Comparison of ENCODE assay signal across 8 cellular contexts in genomic region chr4:15002659-15003440, GRCh38. TPM values are rescaled to one million over a fixed set of nuclear protein-coding genes. Genes with fewer than 3 reads are reported as not detected.
A peak's percentile ranks its signal among the peaks of the same experiment; 100 is the strongest.
DNase-seq lines count a peak whose midpoint lies in the region; ATAC-seq and TF ChIP-seq lines count a peak whose summit lies in the region.

No MANE protein-coding gene starts in this region.

- under 1% methylated on average over 19 of the region's 81 CpGs for WGBS in esophagus muscularis mucosa

- H3K27me3 ChIP-seq in PC-9 (ENCODE audit: insufficient read depth, low read depth) (no peaks in the 10 kb centered on the region), esophagus muscularis mucosa (no peaks in the 10 kb centered on the region)

- TF ChIP-seq POLR2A in esophagus muscularis mucosa (IDR thresholded peaks at IDR 0.05; ENCODE audit: low read depth), result peak; percentile 20

- POLR2A ChIA-PET in PC-9 (lab: Charles Lee; ENCODE audit: unreplicated experiment), result interaction anchor here (0.7 kb wide), 1 partner anchor 1095 kb away, joined by 7 read pairs; no protein-coding TSS in a partner anchor

- peak overlapping the region; percentile 82 for H3K27ac ChIP-seq in PC-9
- peak overlapping the region; percentile 99 to 100 (median 100) for H3K27ac ChIP-seq in esophagus muscularis mucosa (replicated peaks in 1 of 4)

- TSS peak; percentile 27 for BruUV-seq in PC-9 (replicated peaks; lab: Mats Ljungman, UMichigan)

- no peak for TF ChIP-seq EP300 in esophagus muscularis mucosa (IDR thresholded peaks at IDR 0.05)

- no peaks in the 10 kb centered on the region for H3K9me3 ChIP-seq in PC-9 (ENCODE audit: insufficient read depth, low read depth)
- H3K9me3 ChIP-seq in esophagus muscularis mucosa, result no peaks in the 10 kb centered on the region

- H4K20me1 ChIP-seq in PC-9 (ENCODE audit: insufficient read depth), result no peaks in the 10 kb centered on the region

- H3K4me2 ChIP-seq in PC-9, result peak overlapping the region; percentile 68

- peaks cover 0 to 4% (median 0%) of the 10 kb centered on the region in 3 donors for H3K27me3 Mint-ChIP-seq in CD14-positive monocyte (ENCODE audit: low read depth in 3 of 3)

- H3K27ac Mint-ChIP-seq in CD14-positive monocyte, result peak overlapping the region; percentile 95 to 98 (median 97)

- H3K4me1 ChIP-seq in PC-9 (replicated peaks; ENCODE audit: insufficient read depth), result peaks cover 22% of the 10 kb centered on the region; the same call in 1 of the 2 replicates
- peaks cover 13 to 32% (median 27%) of the 10 kb centered on the region in 4 donors for H3K4me1 ChIP-seq in esophagus muscularis mucosa

- peaks cover 12% of the 10 kb centered on the region; the same call in 1 of the 2 replicates for H3F3A ChIP-seq in PC-9 (ENCODE audit: insufficient read depth, low read depth)

- peak overlapping the region; percentile 95 for H2AFZ ChIP-seq in PC-9

- peaks cover 23% of the 10 kb centered on the region for H3K79me2 ChIP-seq in PC-9 (ENCODE audit: low read depth)

- no peaks in the 10 kb centered on the region for H3K9me2 ChIP-seq in PC-9 (ENCODE audit: insufficient read depth)

- H3K4me3 ChIP-seq in PC-9 (peak overlapping the region; percentile 90), esophagus muscularis mucosa (peak overlapping the region; percentile 91 to 97 (median 96))

- ATAC-seq in GM19438 (IDR thresholded peaks at IDR 0.05; ENCODE audit: low read depth, unreplicated experiment) (peak; percentile 14), HG03558 (IDR thresholded peaks at IDR 0.05; ENCODE audit: extremely low read depth, unreplicated experiment) (peak; percentile 6)

- H3K9me3 Mint-ChIP-seq in CD14-positive monocyte, result no peaks in the 10 kb centered on the region

- H3K4me3 Mint-ChIP-seq in CD14-positive monocyte, result peak overlapping the region; percentile 83

- H3K36me3 Mint-ChIP-seq in CD14-positive monocyte, result peaks cover 5 to 7% of the 10 kb centered on the region in 2 donors

- TF ChIP-seq CTCF in CD14-positive monocyte (IDR thresholded peaks at IDR 0.05) (no peak), PC-9 (conservative IDR thresholded peaks at IDR 0.05) (no peak), esophagus muscularis mucosa (IDR thresholded peaks at IDR 0.05) (no peak)

- intact Hi-C loops in CD14-positive monocyte (cut with micrococcal nuclease) (loop anchor here (5.0 to 10.0 kb wide), 6 partner anchors 126 to 1518 kb away; partner anchors contain the start of genes BOD1L1 (in 2 of the 2), BST1 (in 1 of the 2), FBXL5 (in 1 of the 2) and RAB28 (in 1 of the 2)), PC-9 (cut with micrococcal nuclease; ENCODE audit: unreplicated experiment) (loop anchor here (1.0 to 10.0 kb wide), 8 partner anchors 78 to 1346 kb away; no protein-coding TSS in a partner anchor), esophagus muscularis mucosa (cut with DNase I) (loop anchor here (5.0 to 10.0 kb wide), 3 partner anchors 141 to 652 kb away; partner anchors contain the start of gene FBXL5)

- CTCF ChIA-PET in PC-9 (lab: Charles Lee), result no interaction called here

- peaks cover 24% of the 10 kb centered on the region for H3K4me1 Mint-ChIP-seq in CD14-positive monocyte

- DNase-seq in CD14-positive monocyte (ENCODE audit: low spot score), result peak; percentile 85
- peak; percentile 43 to 56 for DNase-seq in PC-9
- peak; percentile 79 to 82 for DNase-seq in activated T-cell treated with anti-CD3 and anti-CD28 coated beads, Interleukin-2, amount 50 U/mL, for 48 hours
- DNase-seq in esophagus muscularis mucosa (ENCODE audit: extremely low spot score), result peak; percentile 93
- DNase-seq in myocyte (ENCODE audit: low read depth), result peak; percentile 90
- DNase-seq in stimulated activated CD8-positive, alpha-beta memory T cell treated with anti-CD3 and anti-CD28 coated beads, Interleukin-7, amount 100 ng/mL, for 48 hours (ENCODE audit: extremely low read depth in 1 of 2, low read depth in 1 of 2), result peak; percentile 54 to 62

- H3K36me3 ChIP-seq in PC-9 (ENCODE audit: low read depth), result no peaks in the 10 kb centered on the region; the same call in 1 of the 2 replicates
- H3K36me3 ChIP-seq in esophagus muscularis mucosa, result peaks cover 0 to 1% (median 0%) of the 10 kb centered on the region in 4 donors

RNA-seq across cellular contexts. Expression of gene CPEB2, which starts 0.6 kb away (rescaled TPM):
- polyA plus RNA-seq in CD14-positive monocyte, result 1 to 10 TPM; 1.6 to 1.7 TPM
- total RNA-seq in PC-9 (2021) (9.3 and 9.4 TPM in 2 replicates), esophagus muscularis mucosa (10 to 100 TPM; 23.7 to 35.7 (median 25.6) TPM), myocyte (31.7 and 40.0 TPM in 2 replicates)
- polyA plus RNA-seq in myocyte (2012), result 15.8 TPM

Comparison
In these comparisons a context has a peak if more than half of its experiments do, and no peak if none do; other contexts are left out.
1. Peak in every context shown above with its lines: DNase-seq, ATAC-seq, H3K4me3 ChIP-seq and H3K27ac ChIP-seq.